Comparison of ENCODE assay signal across 8 cellular contexts in the genomic region with DNA sequence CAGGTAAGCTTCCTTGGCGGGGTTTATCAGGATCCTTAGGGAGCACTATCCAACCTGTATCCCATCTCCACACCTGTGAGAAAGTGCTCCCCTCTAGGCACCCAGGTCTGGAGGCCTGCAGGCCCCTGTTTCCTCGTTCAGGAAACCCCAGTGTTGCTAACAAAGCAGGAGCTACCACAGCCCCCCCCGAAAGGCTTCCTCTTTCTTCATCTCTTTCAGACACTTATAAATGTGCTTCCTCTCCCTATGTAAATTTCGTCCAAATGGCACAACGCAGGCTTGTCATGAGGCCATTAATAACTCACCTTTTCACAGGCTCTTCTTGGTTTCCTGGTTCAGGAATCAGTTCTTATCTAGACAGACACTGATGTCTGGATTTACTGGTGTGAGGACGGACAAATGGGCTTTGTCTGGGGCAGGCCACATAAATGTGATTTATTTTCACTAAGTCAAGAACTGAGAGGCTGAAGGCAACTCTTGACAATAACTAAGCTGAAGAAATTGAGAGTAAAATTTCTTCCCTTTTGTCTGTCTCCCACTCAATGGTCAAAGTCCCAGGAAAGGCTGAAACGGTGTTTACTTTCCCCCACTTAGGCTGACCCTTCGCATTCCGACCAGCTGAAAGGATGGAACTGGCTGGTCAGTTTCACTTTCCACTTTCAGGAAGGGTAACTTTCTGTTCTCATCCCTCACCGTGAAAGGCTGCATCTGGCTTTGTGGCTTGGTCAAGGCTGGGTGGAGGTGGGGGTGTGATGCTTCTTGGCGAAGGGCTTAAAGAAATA. TPM values are rescaled to one million over a fixed set of nuclear protein-coding genes. Genes with fewer than 3 reads are reported as not detected.
DNase-seq lines count a peak whose midpoint lies in the region; ATAC-seq, FAIRE-seq and TF ChIP-seq lines count a peak whose summit lies in the region.

No MANE protein-coding gene starts in this region.

- H3K4me1 ChIP-seq in astrocyte (ENCODE audit: insufficient read depth, low read length) (peaks cover 16% of the 10 kb centered on the region), lung (ENCODE audit: control insufficient read depth in 2 of 2, insufficient read depth in 2 of 2, low read length in 2 of 2) (peaks cover 0 to 8% of the 10 kb centered on the region in 2 donors), urinary bladder (ENCODE audit: insufficient read depth) (no peaks in the 10 kb centered on the region)

- FAIRE-seq in astrocyte (lab: Jason Lieb, UNC), result no peak

- H3K36me3 Mint-ChIP-seq in activated T-cell treated with anti-CD3 and anti-CD28 coated beads, Interleukin-2, amount 50 U/mL, for 4 hours (ENCODE audit: insufficient read depth), result no peaks in the 10 kb centered on the region
- no peaks in the 10 kb centered on the region for H3K36me3 Mint-ChIP-seq in astrocyte (ENCODE audit: low read depth, unreplicated experiment)

- H2AFZ ChIP-seq in astrocyte (ENCODE audit: low read depth, low read length), result peak overlapping the region; percentile 22

- peak overlapping the region; percentile 94 for H3K27ac Mint-ChIP-seq in astrocyte (ENCODE audit: unreplicated experiment)

- H4K20me1 ChIP-seq in astrocyte (ENCODE audit: insufficient read depth, low read length), result no peaks in the 10 kb centered on the region

- no peak for DNase-seq in activated T-cell treated with anti-CD3 and anti-CD28 coated beads, Interleukin-2, amount 50 U/mL, for 4 hours
- no peak for DNase-seq in activated T-cell treated with anti-CD3 and anti-CD28 coated beads for 4 hours
- peak; percentile 79 for DNase-seq in astrocyte (ENCODE audit: low read depth)
- peak; percentile 54 for DNase-seq in lung (ENCODE audit: low spot score)
- DNase-seq in foreskin melanocyte, result no peak
- DNase-seq in activated CD4-positive, CD25-positive, alpha-beta regulatory T cell treated with anti-CD3 and anti-CD28 coated beads, Interleukin-2, amount 50 U/mL, for 72 hours, result no peak

- H3K4me2 ChIP-seq in astrocyte (ENCODE audit: low read length), result peak overlapping the region; percentile 74

- 9 to 18% methylated on average over 11 of the region's 11 CpGs for WGBS in lung, 2 donors
- 37% methylated on average over 11 of the region's 11 CpGs for WGBS in urinary bladder

- no peaks in the 10 kb centered on the region for H3K27me3 ChIP-seq in astrocyte (ENCODE audit: insufficient read depth, low read length)
- no peaks in the 10 kb centered on the region for H3K27me3 ChIP-seq in lung (ENCODE audit: control insufficient read depth, insufficient read depth)

- peak overlapping the region; percentile 47 for H3K9ac ChIP-seq in astrocyte (ENCODE audit: low read length)

- no peaks in the 10 kb centered on the region for H3K27me3 Mint-ChIP-seq in activated T-cell treated with anti-CD3 and anti-CD28 coated beads, Interleukin-2, amount 50 U/mL, for 4 hours (ENCODE audit: low read depth)
- no peaks in the 10 kb centered on the region for H3K27me3 Mint-ChIP-seq in astrocyte (ENCODE audit: low read depth, unreplicated experiment)

- H3K9me3 ChIP-seq in astrocyte (ENCODE audit: insufficient read depth, low read depth, low read length), result no peaks in the 10 kb centered on the region
- H3K9me3 ChIP-seq in lung (ENCODE audit: control insufficient read depth in 2 of 2, insufficient read depth in 1 of 2, low read length in 1 of 2), result no peaks in the 10 kb centered on the region

- H3K9me3 Mint-ChIP-seq in activated T-cell treated with anti-CD3 and anti-CD28 coated beads, Interleukin-2, amount 50 U/mL, for 4 hours, result no peaks in the 10 kb centered on the region
- H3K9me3 Mint-ChIP-seq in astrocyte (ENCODE audit: unreplicated experiment), result peaks cover under 1% of the 10 kb centered on the region

- H3K4me3 ChIP-seq in astrocyte (ENCODE audit: insufficient read depth, low read depth, low read length) (no peak overlapping the region), lung (no peak overlapping the region), urinary bladder (ENCODE audit: low read depth, low read length) (no peak overlapping the region)

- H3K4me3 Mint-ChIP-seq in activated T-cell treated with anti-CD3 and anti-CD28 coated beads, Interleukin-2, amount 50 U/mL, for 4 hours, result peak overlapping the region; percentile 5
- peak overlapping the region; percentile 3 for H3K4me3 Mint-ChIP-seq in astrocyte (ENCODE audit: unreplicated experiment)

- no peaks in the 10 kb centered on the region for H3K36me3 ChIP-seq in astrocyte (ENCODE audit: insufficient read depth, low read length)
- H3K36me3 ChIP-seq in lung (ENCODE audit: control insufficient read depth in 2 of 2, insufficient read depth in 2 of 2, low read length in 2 of 2), result no peaks in the 10 kb centered on the region
- H3K36me3 ChIP-seq in urinary bladder (ENCODE audit: insufficient read depth), result no peaks in the 10 kb centered on the region

- peaks cover 27% of the 10 kb centered on the region for H3K4me1 Mint-ChIP-seq in activated T-cell treated with anti-CD3 and anti-CD28 coated beads, Interleukin-2, amount 50 U/mL, for 4 hours (ENCODE audit: low read depth)
- H3K4me1 Mint-ChIP-seq in astrocyte (ENCODE audit: low read depth, unreplicated experiment), result peaks cover 41% of the 10 kb centered on the region

- H3K79me2 ChIP-seq in astrocyte (ENCODE audit: insufficient read depth, low read length), result no peaks in the 10 kb centered on the region

- no peak for ATAC-seq in activated T-cell treated with anti-CD3 and anti-CD28 coated beads, Interleukin-2, amount 50 U/mL, for 4 hours
- ATAC-seq in HG03571 (IDR thresholded peaks at IDR 0.05; ENCODE audit: unreplicated experiment) (peak; percentile 59), lung (ENCODE audit: insufficient read depth, low FRiP score) (peak; percentile 78)

- H3K27ac ChIP-seq in astrocyte (ENCODE audit: low read depth, low read length) (peak overlapping the region; percentile 53), lung (ENCODE audit: low read depth in 1 of 2, low read length in 1 of 2) (peak overlapping the region in 1 of 2 donors; percentile 66), urinary bladder (ENCODE audit: low read depth) (peak overlapping the region; percentile 48)

- TF ChIP-seq CTCF in astrocyte (IDR thresholded peaks at IDR 0.05; ENCODE audit: insufficient read depth, low read depth, low read length) (no peak), lung (IDR thresholded peaks at IDR 0.05; ENCODE audit: control extremely low read depth, extremely low read depth) (no peak)

RNA-seq across cellular contexts. Expression of a gene that starts 46.8 kb away (rescaled TPM):
- total RNA-seq in activated T-cell treated with anti-CD3 and anti-CD28 coated beads, Interleukin-2, amount 50 U/mL, for 4 hours, result 1 to 10 TPM; 3.2 to 6.9 (median 5.7) TPM
- total RNA-seq in astrocyte (6.7 and 9.3 TPM in 2 replicates), lung (10 to 100 TPM; 24.0 to 36.8 TPM), urinary bladder (6.6 TPM)
- polyA plus RNA-seq in lung (100 to 1,000 TPM in 1 of 2 donors, 1 to 10 TPM in 1; 7.3 to 120 TPM), urinary bladder (3.7 TPM)

Comparison
In these comparisons a context has a peak if more than half of its experiments do, and no peak if none do; other contexts are left out.
1. ATAC-seq: peak in HG03571 (single experiment) and lung (single experiment); none in activated T-cell treated with anti-CD3 and anti-CD28 coated beads, Interleukin-2, amount 50 U/mL, for 4 hours (0 of 2).
2. DNase-seq: peak in astrocyte (single experiment) and lung (single experiment); none in activated T-cell treated with anti-CD3 and anti-CD28 coated beads, Interleukin-2, amount 50 U/mL, for 4 hours (single experiment), activated T-cell treated with anti-CD3 and anti-CD28 coated beads for 4 hours (single experiment), foreskin melanocyte (single experiment) and activated CD4-positive, CD25-positive, alpha-beta regulatory T cell treated with anti-CD3 and anti-CD28 coated beads, Interleukin-2, amount 50 U/mL, for 72 hours (single experiment).